Comparison of ENCODE assay signal across 30 cellular contexts in genomic region chr5:115236599-115236998, GRCh38.
"Had no signal": no experiment of that assay in that cellular context is flagged by ENCODE, and none has a peak within 500 bp of the region (broad histone marks: within the 10 kb centered on the region; RNA-seq: fewer than 3 reads in every experiment).

No MANE protein-coding gene starts in this region.

- H3K4me1 ChIP-seq: ascending aorta had no signal

- DNase-seq: activated B cell treated with CpG ODN at 0.5 μM for 24 hours; activated CD4-positive, alpha-beta memory T cell treated with anti-CD3 and anti-CD28 coated beads for 36 hours; activated CD4-positive, alpha-beta T cell treated with anti-CD3 and anti-CD28 coated beads for 4 hours; activated CD4-positive, alpha-beta T cell treated with anti-CD3 and anti-CD28 coated beads, Interleukin-2, amount 10 ng/mL, durations not matched to agents 24 days and 14 days; activated CD4-positive, alpha-beta T cell treated with anti-CD3 and anti-CD28 coated beads, Interleukin-2, amount 50 U/mL, for 1 hour; activated CD4-positive, alpha-beta T cell treated with anti-CD3 and anti-CD28 coated beads, Interleukin-2, amount 50 U/mL, for 4 hours; activated CD4-positive, CD25-positive, alpha-beta regulatory T cell treated with anti-CD3 and anti-CD28 coated beads, Interleukin-2, amount 50 U/mL, for 72 hours; activated CD8-positive, alpha-beta memory T cell treated with anti-CD3 and anti-CD28 coated beads, Interleukin-2, amount 50 U/mL, for 4 hours; activated CD8-positive, alpha-beta T cell treated with anti-CD3 and anti-CD28 coated beads for 36 hours; activated gamma-delta T cell; activated naive CD4-positive, alpha-beta T cell treated with anti-CD3 and anti-CD28 coated beads, Interleukin-2, amount 10 ng/mL, durations not matched to agents 7 days and 5 days; activated naive CD4-positive, alpha-beta T cell treated with Interleukin-2 at 50 U/mL for 16 hours; activated naive CD8-positive, alpha-beta T cell treated with anti-CD3 and anti-CD28 coated beads, Interleukin-2, amount 10 ng/mL, durations not matched to agents 7 days and 5 days; activated naive CD8-positive, alpha-beta T cell treated with anti-CD3 and anti-CD28 coated beads, Interleukin-2, amount 50 U/mL, for 24 hours; activated T-cell treated with anti-CD3 and anti-CD28 coated beads for 4 hours; activated T-cell treated with anti-CD3 and anti-CD28 coated beads, Interleukin-2, amount 50 U/mL, for 1 hour; activated T-cell treated with anti-CD3 and anti-CD28 coated beads, Interleukin-2, amount 50 U/mL, for 4 hours; activated T-cell treated with anti-CD3 and anti-CD28 coated beads, Interleukin-2, amount 50 U/mL, for 72 hours; amygdala; anterior cingulate cortex; central memory CD4-positive, alpha-beta T cell; T-helper 1 cell; T-helper 2 cell; T-helper 9 cell had no signal

- H3K9me3 ChIP-seq: ascending aorta had no signal

- H3K4me3 ChIP-seq: ascending aorta, cardiac muscle cell had no signal

- H3K27ac ChIP-seq: ascending aorta, cardiac muscle cell, VCaP had no signal

- ATAC-seq: activated CD8-positive, alpha-beta T cell treated with anti-CD3 and anti-CD28 coated beads for 36 hours; activated naive CD8-positive, alpha-beta T cell treated with anti-CD3 and anti-CD28 coated beads, Interleukin-2, amount 50 U/mL, for 24 hours; activated T-cell treated with anti-CD3 and anti-CD28 coated beads, Interleukin-2, amount 50 U/mL, for 4 hours; activated T-cell treated with anti-CD3 and anti-CD28 coated beads, Interleukin-2, amount 50 U/mL, for 72 hours; activated T-helper 17 cell treated with anti-CD3 and anti-CD28 coated beads, Interleukin-2, amount 50 U/mL, for 72 hours had no signal

- H3K27me3 ChIP-seq: ascending aorta, cardiac muscle cell had no signal

- FAIRE-seq: bronchial epithelial cell, TTC549 had no signal
